ENCODE assay signal across 18 cellular contexts in the genomic region with DNA sequence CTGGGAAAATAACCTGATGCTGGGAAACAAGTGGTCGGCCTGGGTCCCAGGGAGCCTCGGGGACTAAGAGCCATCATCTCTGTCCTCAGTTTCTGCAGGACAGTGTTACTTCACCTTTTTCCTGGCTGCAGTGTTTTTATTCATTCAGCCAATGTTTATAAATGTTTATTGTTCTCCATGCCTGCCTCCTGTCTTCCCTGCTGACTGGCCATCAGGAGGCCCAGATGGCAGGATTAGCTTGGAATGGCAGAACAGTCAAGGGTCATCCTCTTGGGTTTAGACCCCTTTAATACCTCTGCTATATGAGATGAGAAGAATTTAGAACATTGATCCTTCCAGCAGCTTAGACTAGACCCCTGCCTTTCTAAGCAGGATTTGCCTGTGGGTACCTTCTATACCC. TPM values are rescaled to one million over a fixed set of nuclear protein-coding genes. Genes with fewer than 3 reads are reported as not detected.
DNase-seq lines count a peak whose midpoint lies in the region; ATAC-seq and TF ChIP-seq lines count a peak whose summit lies in the region.
"Had no signal": no experiment of that assay in that cellular context is flagged by ENCODE, and none has a peak within 500 bp of the region (broad histone marks: within the 10 kb centered on the region; RNA-seq: fewer than 3 reads in every experiment).

No MANE protein-coding gene starts in this region.

- no peaks in the 10 kb centered on the region for H3K36me3 Mint-ChIP-seq in natural killer cell treated with Interleukin-12 subunit alpha and Interleukin-12 subunit beta and Interleukin-15 and Interleukin-18, amount 100 ng/mL, for 72 hours
- H3K36me3 Mint-ChIP-seq in natural killer cell = no peaks in the 10 kb centered on the region

- H3K79me2 ChIP-seq in OCI-LY7 (ENCODE audit: insufficient read depth, low read depth, low read length) = no peaks in the 10 kb centered on the region

- no peak for DNase-seq in natural killer cell treated with Interleukin-12 subunit alpha and Interleukin-12 subunit beta and Interleukin-15 and Interleukin-18, amount 100 ng/mL, for 72 hours (ENCODE audit: low spot score)
- DNase-seq in natural killer cell = no peak
- DNase-seq in NCI-H82 treated with DMSO at 0.1 percent for 48 hours (lab: John Stamatoyannopoulos, UW; ENCODE audit: unreplicated experiment) = peak; percentile 52
- peak; percentile 30 for DNase-seq in mesenteric fat pad (ENCODE audit: low spot score)
- DNase-seq in OCI-LY7 (ENCODE audit: low spot score) = no peak
- DNase-seq: DMS153, EL, H7, Kasumi-1, NCI-H1417, NCI-H2081, NCI-H510A treated with DMSO at 0.1 percent for 48 hours, SHP77 had no signal

- no peaks in the 10 kb centered on the region for H4K20me1 ChIP-seq in OCI-LY7 (ENCODE audit: insufficient read depth, low read length)

- TF ChIP-seq CTCF in natural killer cell (IDR thresholded peaks at IDR 0.05) (no peak), OCI-LY7 (conservative IDR thresholded peaks at IDR 0.05; ENCODE audit: low read length) (no peak)

- CTCF ChIA-PET in OCI-LY7 (lab: Charles Lee; ENCODE audit: unreplicated experiment) = interaction anchor here (0.6 kb wide), 1 partner anchor 352 kb away, joined by 7 read pairs; no protein-coding TSS in a partner anchor

- no peak overlapping the region for H3K27ac ChIP-seq in OCI-LY7 (ENCODE audit: low read depth, low read length, poor library complexity, severe bottlenecking)

- no peak for ATAC-seq in natural killer cell treated with Interleukin-12 subunit alpha and Interleukin-12 subunit beta and Interleukin-15 and Interleukin-18, amount 100 ng/mL, for 72 hours
- ATAC-seq in natural killer cell (no peak), GM21390 (IDR thresholded peaks at IDR 0.05; ENCODE audit: unreplicated experiment) (no peak), HG02981 (IDR thresholded peaks at IDR 0.05; ENCODE audit: unreplicated experiment) (no peak)
- ATAC-seq: Panc1, SK-N-SH treated with all-trans-retinoic acid at 6 μM for 48 hours had no signal

- POLR2A ChIA-PET in OCI-LY7 (lab: Charles Lee) = interaction anchor here (0.6 to 1.0 kb wide), 4 partner anchors 15 to 1986 kb away, joined by 3 to 5 read pairs (median 4); no protein-coding TSS in a partner anchor

- no peaks in the 10 kb centered on the region for H3K27me3 Mint-ChIP-seq in natural killer cell treated with Interleukin-12 subunit alpha and Interleukin-12 subunit beta and Interleukin-15 and Interleukin-18, amount 100 ng/mL, for 72 hours
- H3K27me3 Mint-ChIP-seq in natural killer cell (ENCODE audit: low read depth in 2 of 2) = no peaks in the 10 kb centered on the region
- H3K27me3 Mint-ChIP-seq: B cell had no signal

- H2AFZ ChIP-seq in OCI-LY7 (ENCODE audit: low read length) = no peak overlapping the region

- H3K9me3 Mint-ChIP-seq in natural killer cell treated with Interleukin-12 subunit alpha and Interleukin-12 subunit beta and Interleukin-15 and Interleukin-18, amount 100 ng/mL, for 72 hours = no peaks in the 10 kb centered on the region
- no peaks in the 10 kb centered on the region for H3K9me3 Mint-ChIP-seq in natural killer cell

- H3K27ac Mint-ChIP-seq in natural killer cell treated with Interleukin-12 subunit alpha and Interleukin-12 subunit beta and Interleukin-15 and Interleukin-18, amount 100 ng/mL, for 72 hours = peak overlapping the region; percentile 83 to 86
- H3K27ac Mint-ChIP-seq in natural killer cell = peak overlapping the region in 1 of 2 donors; percentile 48
- H3K27ac Mint-ChIP-seq: B cell had no signal

- no peaks in the 10 kb centered on the region for H3K9me2 ChIP-seq in OCI-LY7 (ENCODE audit: insufficient read depth, low read length)

- peaks cover 82 to 84% of the 10 kb centered on the region in 2 donors for H3K4me1 Mint-ChIP-seq in natural killer cell treated with Interleukin-12 subunit alpha and Interleukin-12 subunit beta and Interleukin-15 and Interleukin-18, amount 100 ng/mL, for 72 hours (ENCODE audit: low read depth in 2 of 2)
- peaks cover 90% of the 10 kb centered on the region in 2 donors for H3K4me1 Mint-ChIP-seq in natural killer cell

- no peak overlapping the region for H3K4me3 Mint-ChIP-seq in natural killer cell treated with Interleukin-12 subunit alpha and Interleukin-12 subunit beta and Interleukin-15 and Interleukin-18, amount 100 ng/mL, for 72 hours
- H3K4me3 Mint-ChIP-seq in natural killer cell = no peak overlapping the region
- H3K4me3 Mint-ChIP-seq: B cell had no signal

- H3K4me2 ChIP-seq in OCI-LY7 (ENCODE audit: low read length) = no peak overlapping the region

- no peak overlapping the region for H3K4me3 ChIP-seq in OCI-LY7 (ENCODE audit: low read depth, low read length, poor library complexity, severe bottlenecking)

- intact Hi-C loops in natural killer cell (cut with micrococcal nuclease) (no loop called here), OCI-LY7 (cut with micrococcal nuclease; ENCODE audit: unreplicated experiment) (no loop called here)

- H3K4me1 ChIP-seq in OCI-LY7 (ENCODE audit: insufficient read depth, low read length, poor library complexity, severe bottlenecking) = no peaks in the 10 kb centered on the region

- no peaks in the 10 kb centered on the region for H3K36me3 ChIP-seq in OCI-LY7 (ENCODE audit: insufficient read depth, low read length)

- BruUV-seq in OCI-LY7 (replicated peaks; lab: Mats Ljungman, UMichigan) = no TSS peak

- H3K9me3 ChIP-seq in OCI-LY7 (ENCODE audit: low read length) = no peaks in the 10 kb centered on the region

RNA-seq across cellular contexts. Expression of gene MAPKAPK2, which starts 13.3 kb away (rescaled TPM):
- 100 to 1,000 TPM; 104 to 115 TPM for total RNA-seq in natural killer cell treated with Interleukin-12 subunit alpha and Interleukin-12 subunit beta and Interleukin-15 and Interleukin-18, amount 100 ng/mL, for 72 hours
- 100 to 1,000 TPM; 137 to 197 (median 178) TPM for total RNA-seq in natural killer cell
- 103 TPM for total RNA-seq in mesenteric fat pad
- 14.5 and 16.3 TPM in 2 replicates for total RNA-seq in OCI-LY7 (2014; rRNA removed; shearing (Covaris generic))
- 39.9 and 46.5 TPM in 2 replicates for total RNA-seq in OCI-LY7 (2022)

Comparison
In these comparisons a context has a peak if more than half of its experiments do, and no peak if none do; other contexts are left out.
1. DNase-seq: peak in NCI-H82 treated with DMSO at 0.1 percent for 48 hours (single experiment) and mesenteric fat pad (single experiment); none in natural killer cell treated with Interleukin-12 subunit alpha and Interleukin-12 subunit beta and Interleukin-15 and Interleukin-18, amount 100 ng/mL, for 72 hours (single experiment), natural killer cell (single experiment) and OCI-LY7 (single experiment).